ENCODE assay signal across 1 cellular context in the genomic region with DNA sequence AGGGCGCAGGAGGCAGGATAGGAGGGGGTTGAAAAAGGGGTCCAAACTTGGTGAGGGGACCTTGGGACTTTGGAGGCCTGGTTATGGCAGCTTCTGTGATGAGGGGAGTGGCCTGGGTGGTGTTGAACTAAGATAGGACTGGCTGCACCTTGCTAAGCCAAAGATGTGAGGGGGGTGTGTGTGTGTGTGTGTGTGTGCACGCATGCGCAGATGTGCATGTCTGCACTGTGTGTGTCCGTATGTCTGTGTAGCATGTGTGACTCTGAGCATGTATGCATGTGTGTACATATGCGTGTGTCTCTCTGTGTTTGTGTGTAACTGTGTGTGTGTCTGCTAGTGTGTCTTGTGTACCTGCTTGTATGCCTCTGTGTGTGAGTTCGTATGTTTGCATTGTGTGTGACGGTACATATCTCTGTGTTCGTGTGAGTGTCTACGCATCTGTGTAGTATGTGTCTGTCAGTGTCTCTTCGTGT.
TF ChIP-seq lines count a peak whose summit lies in the region.

No MANE protein-coding gene starts in this region.

TF ChIP-seq in GM23338, 12 proteins besides CTCF, POLR2A, EP300 and RAD21:
- TF ChIP-seq ZNF331 (CRISPR knock-in tag; IDR thresholded peaks at IDR 0.05; ENCODE audit: low read depth) (no peak), STAT1 (IDR thresholded peaks at IDR 0.05; ENCODE audit: unreplicated experiment) (no peak), EZH2 (IDR thresholded peaks at IDR 0.05; ENCODE audit: low read depth, unreplicated experiment) (no peak), NANOG (IDR thresholded peaks at IDR 0.05; ENCODE audit: borderline replicate concordance) (no peak), EZH2phosphoT487 (IDR thresholded peaks at IDR 0.05; ENCODE audit: unreplicated experiment) (no peak), POLR2AphosphoS5 (IDR thresholded peaks at IDR 0.05; ENCODE audit: low read depth) (no peak), CREB1 (CRISPR knock-in tag; IDR thresholded peaks at IDR 0.05; ENCODE audit: low read depth) (no peak), JUNB (IDR thresholded peaks at IDR 0.05; ENCODE audit: unreplicated experiment) (no peak)
- TF ChIP-seq, protein P1, sequence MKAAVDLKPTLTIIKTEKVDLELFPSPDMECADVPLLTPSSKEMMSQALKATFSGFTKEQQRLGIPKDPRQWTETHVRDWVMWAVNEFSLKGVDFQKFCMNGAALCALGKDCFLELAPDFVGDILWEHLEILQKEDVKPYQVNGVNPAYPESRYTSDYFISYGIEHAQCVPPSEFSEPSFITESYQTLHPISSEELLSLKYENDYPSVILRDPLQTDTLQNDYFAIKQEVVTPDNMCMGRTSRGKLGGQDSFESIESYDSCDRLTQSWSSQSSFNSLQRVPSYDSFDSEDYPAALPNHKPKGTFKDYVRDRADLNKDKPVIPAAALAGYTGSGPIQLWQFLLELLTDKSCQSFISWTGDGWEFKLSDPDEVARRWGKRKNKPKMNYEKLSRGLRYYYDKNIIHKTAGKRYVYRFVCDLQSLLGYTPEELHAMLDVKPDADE (IDR thresholded peaks at IDR 0.05) = no peak
- TF ChIP-seq, protein P2, sequence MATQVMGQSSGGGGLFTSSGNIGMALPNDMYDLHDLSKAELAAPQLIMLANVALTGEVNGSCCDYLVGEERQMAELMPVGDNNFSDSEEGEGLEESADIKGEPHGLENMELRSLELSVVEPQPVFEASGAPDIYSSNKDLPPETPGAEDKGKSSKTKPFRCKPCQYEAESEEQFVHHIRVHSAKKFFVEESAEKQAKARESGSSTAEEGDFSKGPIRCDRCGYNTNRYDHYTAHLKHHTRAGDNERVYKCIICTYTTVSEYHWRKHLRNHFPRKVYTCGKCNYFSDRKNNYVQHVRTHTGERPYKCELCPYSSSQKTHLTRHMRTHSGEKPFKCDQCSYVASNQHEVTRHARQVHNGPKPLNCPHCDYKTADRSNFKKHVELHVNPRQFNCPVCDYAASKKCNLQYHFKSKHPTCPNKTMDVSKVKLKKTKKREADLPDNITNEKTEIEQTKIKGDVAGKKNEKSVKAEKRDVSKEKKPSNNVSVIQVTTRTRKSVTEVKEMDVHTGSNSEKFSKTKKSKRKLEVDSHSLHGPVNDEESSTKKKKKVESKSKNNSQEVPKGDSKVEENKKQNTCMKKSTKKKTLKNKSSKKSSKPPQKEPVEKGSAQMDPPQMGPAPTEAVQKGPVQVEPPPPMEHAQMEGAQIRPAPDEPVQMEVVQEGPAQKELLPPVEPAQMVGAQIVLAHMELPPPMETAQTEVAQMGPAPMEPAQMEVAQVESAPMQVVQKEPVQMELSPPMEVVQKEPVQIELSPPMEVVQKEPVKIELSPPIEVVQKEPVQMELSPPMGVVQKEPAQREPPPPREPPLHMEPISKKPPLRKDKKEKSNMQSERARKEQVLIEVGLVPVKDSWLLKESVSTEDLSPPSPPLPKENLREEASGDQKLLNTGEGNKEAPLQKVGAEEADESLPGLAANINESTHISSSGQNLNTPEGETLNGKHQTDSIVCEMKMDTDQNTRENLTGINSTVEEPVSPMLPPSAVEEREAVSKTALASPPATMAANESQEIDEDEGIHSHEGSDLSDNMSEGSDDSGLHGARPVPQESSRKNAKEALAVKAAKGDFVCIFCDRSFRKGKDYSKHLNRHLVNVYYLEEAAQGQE (IDR thresholded peaks at IDR 0.05; ENCODE audit: unreplicated experiment) = no peak
